In genomic region chr20:3798405-3798768, GRCh38 we compare ENCODE assay signal across 1 cellular context.
TF ChIP-seq lines count a peak whose summit lies in the region.

No MANE protein-coding gene starts in this region.

TF ChIP-seq in liver, 16 proteins besides CTCF, POLR2A, EP300 and RAD21 (continued from another document):
- TF ChIP-seq, protein P1, sequence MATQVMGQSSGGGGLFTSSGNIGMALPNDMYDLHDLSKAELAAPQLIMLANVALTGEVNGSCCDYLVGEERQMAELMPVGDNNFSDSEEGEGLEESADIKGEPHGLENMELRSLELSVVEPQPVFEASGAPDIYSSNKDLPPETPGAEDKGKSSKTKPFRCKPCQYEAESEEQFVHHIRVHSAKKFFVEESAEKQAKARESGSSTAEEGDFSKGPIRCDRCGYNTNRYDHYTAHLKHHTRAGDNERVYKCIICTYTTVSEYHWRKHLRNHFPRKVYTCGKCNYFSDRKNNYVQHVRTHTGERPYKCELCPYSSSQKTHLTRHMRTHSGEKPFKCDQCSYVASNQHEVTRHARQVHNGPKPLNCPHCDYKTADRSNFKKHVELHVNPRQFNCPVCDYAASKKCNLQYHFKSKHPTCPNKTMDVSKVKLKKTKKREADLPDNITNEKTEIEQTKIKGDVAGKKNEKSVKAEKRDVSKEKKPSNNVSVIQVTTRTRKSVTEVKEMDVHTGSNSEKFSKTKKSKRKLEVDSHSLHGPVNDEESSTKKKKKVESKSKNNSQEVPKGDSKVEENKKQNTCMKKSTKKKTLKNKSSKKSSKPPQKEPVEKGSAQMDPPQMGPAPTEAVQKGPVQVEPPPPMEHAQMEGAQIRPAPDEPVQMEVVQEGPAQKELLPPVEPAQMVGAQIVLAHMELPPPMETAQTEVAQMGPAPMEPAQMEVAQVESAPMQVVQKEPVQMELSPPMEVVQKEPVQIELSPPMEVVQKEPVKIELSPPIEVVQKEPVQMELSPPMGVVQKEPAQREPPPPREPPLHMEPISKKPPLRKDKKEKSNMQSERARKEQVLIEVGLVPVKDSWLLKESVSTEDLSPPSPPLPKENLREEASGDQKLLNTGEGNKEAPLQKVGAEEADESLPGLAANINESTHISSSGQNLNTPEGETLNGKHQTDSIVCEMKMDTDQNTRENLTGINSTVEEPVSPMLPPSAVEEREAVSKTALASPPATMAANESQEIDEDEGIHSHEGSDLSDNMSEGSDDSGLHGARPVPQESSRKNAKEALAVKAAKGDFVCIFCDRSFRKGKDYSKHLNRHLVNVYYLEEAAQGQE (IDR thresholded peaks at IDR 0.05): no peak
- TF ChIP-seq SP1 (IDR thresholded peaks at IDR 0.05) (no peak), FOXA2 (IDR thresholded peaks at IDR 0.05) (no peak), YY1 (IDR thresholded peaks at IDR 0.05) (no peak), FOXA1 (IDR thresholded peaks at IDR 0.05) (no peak), JUND (IDR thresholded peaks at IDR 0.05) (no peak), HNF4A (conservative IDR thresholded peaks at IDR 0.05) (peak; percentile 14 to 39), EGR1 (IDR thresholded peaks at IDR 0.05; ENCODE audit: low read depth in 2 of 2) (no peak), HNF4G (IDR thresholded peaks at IDR 0.05) (no peak), RXRA (IDR thresholded peaks at IDR 0.05) (peak in 1 of 2 donors; percentile 2), ATF3 (IDR thresholded peaks at IDR 0.05) (no peak)
- TF ChIP-seq, protein P2, sequence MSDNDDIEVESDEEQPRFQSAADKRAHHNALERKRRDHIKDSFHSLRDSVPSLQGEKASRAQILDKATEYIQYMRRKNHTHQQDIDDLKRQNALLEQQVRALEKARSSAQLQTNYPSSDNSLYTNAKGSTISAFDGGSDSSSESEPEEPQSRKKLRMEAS (IDR thresholded peaks at IDR 0.05): no peak
- TF ChIP-seq, protein P3, sequence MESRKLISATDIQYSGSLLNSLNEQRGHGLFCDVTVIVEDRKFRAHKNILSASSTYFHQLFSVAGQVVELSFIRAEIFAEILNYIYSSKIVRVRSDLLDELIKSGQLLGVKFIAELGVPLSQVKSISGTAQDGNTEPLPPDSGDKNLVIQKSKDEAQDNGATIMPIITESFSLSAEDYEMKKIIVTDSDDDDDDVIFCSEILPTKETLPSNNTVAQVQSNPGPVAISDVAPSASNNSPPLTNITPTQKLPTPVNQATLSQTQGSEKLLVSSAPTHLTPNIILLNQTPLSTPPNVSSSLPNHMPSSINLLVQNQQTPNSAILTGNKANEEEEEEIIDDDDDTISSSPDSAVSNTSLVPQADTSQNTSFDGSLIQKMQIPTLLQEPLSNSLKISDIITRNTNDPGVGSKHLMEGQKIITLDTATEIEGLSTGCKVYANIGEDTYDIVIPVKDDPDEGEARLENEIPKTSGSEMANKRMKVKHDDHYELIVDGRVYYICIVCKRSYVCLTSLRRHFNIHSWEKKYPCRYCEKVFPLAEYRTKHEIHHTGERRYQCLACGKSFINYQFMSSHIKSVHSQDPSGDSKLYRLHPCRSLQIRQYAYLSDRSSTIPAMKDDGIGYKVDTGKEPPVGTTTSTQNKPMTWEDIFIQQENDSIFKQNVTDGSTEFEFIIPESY (IDR thresholded peaks at IDR 0.05): no peak
